14 cellular contexts compared by ENCODE assay signal in genomic region chr6:156851447-156851846, GRCh38.
DNase-seq lines count a peak whose midpoint lies in the region; ATAC-seq and TF ChIP-seq lines count a peak whose summit lies in the region.
"Had no signal": no experiment of that assay in that cellular context is flagged by ENCODE, and none has a peak within 500 bp of the region (broad histone marks: within the 10 kb centered on the region; RNA-seq: fewer than 3 reads in every experiment).

No MANE protein-coding gene starts in this region.

- H3K27ac Mint-ChIP-seq in activated T-helper 17 cell treated with anti-CD3 and anti-CD28 coated beads, Interleukin-2, amount 50 U/mL, for 72 hours: no peak overlapping the region
- no peak overlapping the region for H3K27ac Mint-ChIP-seq in activated CD4-positive, alpha-beta T cell treated with anti-CD3 and anti-CD28 coated beads, Interleukin-2, amount 10 ng/mL, durations not matched to agents 7 days and 5 days
- H3K27ac Mint-ChIP-seq: T-helper 2 cell treated with Interferon-gamma antibody and Interleukin-4, amounts not matched to agents 5 μg/mL and 100 μg/mL, for 36 hours had no signal

- CTCF ChIA-PET in activated CD4-positive, alpha-beta T cell treated with anti-CD3 and anti-CD28 coated beads, Interleukin-2, amount 10 ng/mL, durations not matched to agents 7 days and 5 days (lab: Charles Lee): interaction anchor here (1.0 to 1.4 kb wide), 2 partner anchors 11 to 64 kb away, joined by 3 read pairs; no protein-coding TSS in a partner anchor

- peaks cover 59% of the 10 kb centered on the region for H3K4me1 Mint-ChIP-seq in activated T-helper 17 cell treated with anti-CD3 and anti-CD28 coated beads, Interleukin-2, amount 50 U/mL, for 72 hours
- peaks cover 46% of the 10 kb centered on the region for H3K4me1 Mint-ChIP-seq in activated CD4-positive, alpha-beta T cell treated with anti-CD3 and anti-CD28 coated beads, Interleukin-2, amount 10 ng/mL, durations not matched to agents 7 days and 5 days

- TF ChIP-seq EP300 in neural cell (conservative IDR thresholded peaks at IDR 0.05; ENCODE audit: poor library complexity, severe bottlenecking): no peak

- H3K9me2 ChIP-seq in neural cell (ENCODE audit: insufficient read depth, low read length): no peaks in the 10 kb centered on the region

- H3K27me3 Mint-ChIP-seq in activated T-helper 17 cell treated with anti-CD3 and anti-CD28 coated beads, Interleukin-2, amount 50 U/mL, for 72 hours: no peaks in the 10 kb centered on the region
- H3K27me3 Mint-ChIP-seq in activated CD4-positive, alpha-beta T cell treated with anti-CD3 and anti-CD28 coated beads, Interleukin-2, amount 10 ng/mL, durations not matched to agents 7 days and 5 days: no peaks in the 10 kb centered on the region

- no peaks in the 10 kb centered on the region for H3K36me3 Mint-ChIP-seq in activated T-helper 17 cell treated with anti-CD3 and anti-CD28 coated beads, Interleukin-2, amount 50 U/mL, for 72 hours (ENCODE audit: low read depth)
- peaks cover 2% of the 10 kb centered on the region for H3K36me3 Mint-ChIP-seq in activated CD4-positive, alpha-beta T cell treated with anti-CD3 and anti-CD28 coated beads, Interleukin-2, amount 10 ng/mL, durations not matched to agents 7 days and 5 days (ENCODE audit: low read depth)

- H3K79me2 ChIP-seq in neural cell (replicated peaks; ENCODE audit: insufficient read depth, low read length): peaks cover 65% of the 10 kb centered on the region

- POLR2A ChIA-PET in activated CD4-positive, alpha-beta T cell treated with anti-CD3 and anti-CD28 coated beads, Interleukin-2, amount 10 ng/mL, durations not matched to agents 7 days and 5 days (lab: Charles Lee): no interaction called here

- H3K36me3 ChIP-seq in neural cell (ENCODE audit: insufficient read depth, low read length): no peaks in the 10 kb centered on the region
- H3K36me3 ChIP-seq: adrenal gland, ovary had no signal

- no peaks in the 10 kb centered on the region for H3F3A ChIP-seq in neural cell (ENCODE audit: insufficient read depth, low read length, poor library complexity, severe bottlenecking)

- H2AFZ ChIP-seq in neural cell (ENCODE audit: low read depth, low read length): no peak overlapping the region

- no peaks in the 10 kb centered on the region for H3K27me3 ChIP-seq in neural cell (ENCODE audit: insufficient read depth, low read depth, low read length)
- H3K27me3 ChIP-seq: adrenal gland, ovary had no signal

- no peak overlapping the region for H3K27ac ChIP-seq in neural cell (ENCODE audit: low read length)
- H3K27ac ChIP-seq: adrenal gland, ovary had no signal

- ATAC-seq in GM18909 (IDR thresholded peaks at IDR 0.05; ENCODE audit: poor library complexity, unreplicated experiment) (peak; percentile 37), HG03175 (IDR thresholded peaks at IDR 0.05; ENCODE audit: unreplicated experiment) (peak; percentile 40), HG02623 (IDR thresholded peaks at IDR 0.05; ENCODE audit: unreplicated experiment) (no peak)
- ATAC-seq in activated T-helper 17 cell treated with anti-CD3 and anti-CD28 coated beads, Interleukin-2, amount 50 U/mL, for 72 hours (replicated peaks): no peak

- no peak for DNase-seq in head of caudate nucleus
- no peak for DNase-seq in SHP77 (lab: John Stamatoyannopoulos, UW)
- DNase-seq in activated CD4-positive, alpha-beta T cell treated with anti-CD3 and anti-CD28 coated beads, Interleukin-2, amount 10 ng/mL, durations not matched to agents 7 days and 5 days: no peak
- DNase-seq: adrenal gland; glutamatergic neuron; ovary; stimulated activated CD4-positive, alpha-beta T cell treated with anti-CD3 and anti-CD28 coated beads, Interleukin-2, amount 100 ng/mL, for 24 hours; stimulated activated naive CD4-positive, alpha-beta T cell treated with Interleukin-2 at 50 U/mL for 16 hours had no signal

- no peaks in the 10 kb centered on the region for H3K9me3 Mint-ChIP-seq in activated T-helper 17 cell treated with anti-CD3 and anti-CD28 coated beads, Interleukin-2, amount 50 U/mL, for 72 hours
- H3K9me3 Mint-ChIP-seq in activated CD4-positive, alpha-beta T cell treated with anti-CD3 and anti-CD28 coated beads, Interleukin-2, amount 10 ng/mL, durations not matched to agents 7 days and 5 days: no peaks in the 10 kb centered on the region
- H3K9me3 Mint-ChIP-seq: T-helper 2 cell treated with Interferon-gamma antibody and Interleukin-4, amounts not matched to agents 5 μg/mL and 100 μg/mL, for 36 hours had no signal

- intact Hi-C loops in head of caudate nucleus (cut with DNase I): no loop called here

- TF ChIP-seq RAD21 in neural cell (conservative IDR thresholded peaks at IDR 0.05): no peak

- no peak for TF ChIP-seq CTCF in neural cell (IDR thresholded peaks at IDR 0.05; ENCODE audit: poor library complexity, severe bottlenecking)

- peak overlapping the region; percentile 3 for H3K4me2 ChIP-seq in neural cell (ENCODE audit: low read length)

- no peak overlapping the region for H3K9ac ChIP-seq in neural cell (ENCODE audit: low read length)

- peak overlapping the region; percentile 3 for H3K4me3 Mint-ChIP-seq in activated T-helper 17 cell treated with anti-CD3 and anti-CD28 coated beads, Interleukin-2, amount 50 U/mL, for 72 hours
- H3K4me3 Mint-ChIP-seq in activated CD4-positive, alpha-beta T cell treated with anti-CD3 and anti-CD28 coated beads, Interleukin-2, amount 10 ng/mL, durations not matched to agents 7 days and 5 days: no peak overlapping the region
- H3K4me3 Mint-ChIP-seq: T-helper 2 cell treated with Interferon-gamma antibody and Interleukin-4, amounts not matched to agents 5 μg/mL and 100 μg/mL, for 36 hours had no signal

- peaks cover 3% of the 10 kb centered on the region for H4K20me1 ChIP-seq in neural cell (ENCODE audit: insufficient read depth)

- no peak overlapping the region for H3K4me3 ChIP-seq in neural cell (ENCODE audit: low read length)
- H3K4me3 ChIP-seq: adrenal gland, ovary had no signal

- H3K9me3 ChIP-seq in neural cell (ENCODE audit: low read length): no peaks in the 10 kb centered on the region
- H3K9me3 ChIP-seq: adrenal gland, ovary had no signal

TF ChIP-seq in neural cell, 6 proteins besides CTCF, POLR2A, EP300 and RAD21:
- no peak for TF ChIP-seq EZH2 (IDR thresholded peaks at IDR 0.05; ENCODE audit: borderline replicate concordance, insufficient read depth, low read length, poor library complexity, severe bottlenecking)
- TF ChIP-seq SMC3 (conservative IDR thresholded peaks at IDR 0.05; ENCODE audit: poor library complexity): no peak
- no peak for TF ChIP-seq TAF1 (IDR thresholded peaks at IDR 0.05; ENCODE audit: low read depth)
- TF ChIP-seq REST (IDR thresholded peaks at IDR 0.05; ENCODE audit: borderline replicate concordance): no peak
- no peak for TF ChIP-seq POLR2AphosphoS5 (IDR thresholded peaks at IDR 0.05)
- TF ChIP-seq MXI1 (conservative IDR thresholded peaks at IDR 0.05; ENCODE audit: poor library complexity, severe bottlenecking): no peak

Comparison
In these comparisons a context has a peak if more than half of its experiments do, and no peak if none do; other contexts are left out.
1. ATAC-seq: peak in GM18909 (single experiment) and HG03175 (single experiment); none in activated T-helper 17 cell treated with anti-CD3 and anti-CD28 coated beads, Interleukin-2, amount 50 U/mL, for 72 hours (single experiment) and HG02623 (single experiment).